In the genomic region with DNA sequence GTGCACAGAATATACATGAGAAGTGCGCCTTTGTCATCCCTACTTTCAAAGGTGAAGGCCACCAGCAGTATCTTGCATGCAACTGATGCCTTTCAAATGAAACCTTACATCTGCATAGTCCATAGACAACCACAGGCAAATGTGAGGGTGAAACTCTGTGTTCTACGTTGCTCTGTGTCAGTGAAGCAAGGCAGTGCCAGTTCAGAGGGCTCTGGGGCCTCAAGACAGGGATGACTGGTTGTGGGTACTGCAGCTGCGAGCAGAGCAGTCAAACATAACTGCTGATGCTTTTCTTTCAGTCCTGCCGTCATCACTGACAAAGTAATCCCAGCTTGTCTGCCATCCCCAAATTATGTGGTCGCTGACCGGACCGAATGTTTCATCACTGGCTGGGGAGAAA, we compare ENCODE assay signal across 13 cellular contexts. TPM values are rescaled to one million over a fixed set of nuclear protein-coding genes. Genes with fewer than 3 reads are reported as not detected.
DNase-seq lines count a peak whose midpoint lies in the region; ATAC-seq and TF ChIP-seq lines count a peak whose summit lies in the region.
"Not testable (repeated sequence)": the region's sequence is repeated elsewhere in the genome, so short reads cannot be mapped to it uniquely, and the experiment has no call there.
"Had no signal": no experiment of that assay in that cellular context is flagged by ENCODE, and none has a peak within 500 bp of the region (broad histone marks: within the 10 kb centered on the region; RNA-seq: fewer than 3 reads in every experiment).

No MANE protein-coding gene starts in this region.

- H3K27ac ChIP-seq in OCI-LY7 (ENCODE audit: low read depth, low read length, poor library complexity, severe bottlenecking), result peak overlapping the region; percentile 100

- H2AFZ ChIP-seq in OCI-LY7 (ENCODE audit: low read length), result peak overlapping the region; percentile 72; the same call in 1 of the 2 replicates

- not testable (repeated sequence) for H3K27ac Mint-ChIP-seq in stimulated activated effector memory CD8-positive, alpha-beta T cell treated with anti-CD3 and anti-CD28 coated beads, Interleukin-12 subunit alpha, Interleukin-12 subunit beta, amount 100 ng/mL, for 72 hours

- not testable (repeated sequence) for H3K36me3 Mint-ChIP-seq in stimulated activated effector memory CD8-positive, alpha-beta T cell treated with anti-CD3 and anti-CD28 coated beads, Interleukin-12 subunit alpha, Interleukin-12 subunit beta, amount 100 ng/mL, for 72 hours

- peaks cover 71% of the 10 kb centered on the region for H3K4me1 ChIP-seq in OCI-LY7 (ENCODE audit: insufficient read depth, low read length, poor library complexity, severe bottlenecking)

- CTCF ChIA-PET in OCI-LY7 (lab: Charles Lee; ENCODE audit: unreplicated experiment), result not testable (repeated sequence)

- H3K4me2 ChIP-seq in OCI-LY7 (ENCODE audit: low read length), result peak overlapping the region; percentile 85

- BruUV-seq in OCI-LY7 (replicated peaks; lab: Mats Ljungman, UMichigan), result not testable (repeated sequence)

- peaks cover 34% of the 10 kb centered on the region; the same call in 1 of the 2 replicates for H3K9me3 ChIP-seq in OCI-LY7 (ENCODE audit: low read length)

- not testable (repeated sequence) for H3K9me3 Mint-ChIP-seq in stimulated activated effector memory CD8-positive, alpha-beta T cell treated with anti-CD3 and anti-CD28 coated beads, Interleukin-12 subunit alpha, Interleukin-12 subunit beta, amount 100 ng/mL, for 72 hours

- not testable (repeated sequence) for H3K4me1 Mint-ChIP-seq in stimulated activated effector memory CD8-positive, alpha-beta T cell treated with anti-CD3 and anti-CD28 coated beads, Interleukin-12 subunit alpha, Interleukin-12 subunit beta, amount 100 ng/mL, for 72 hours

- not testable (repeated sequence) for H3K4me3 ChIP-seq in GM12865 (ENCODE audit: low read depth, low read length)
- H3K4me3 ChIP-seq in OCI-LY7 (ENCODE audit: low read depth, low read length, poor library complexity, severe bottlenecking), result peak overlapping the region; percentile 57

- DNase-seq in GM12865 (ENCODE audit: low read depth) (peak; percentile 93), OCI-LY7 (ENCODE audit: low spot score) (peak; percentile 95)
- DNase-seq in stimulated activated effector memory CD8-positive, alpha-beta T cell treated with anti-CD3 and anti-CD28 coated beads, Interleukin-12 subunit alpha, Interleukin-12 subunit beta, amount 100 ng/mL, for 72 hours (ENCODE audit: low spot score in 2 of 2), result not testable (repeated sequence)

- ATAC-seq in GM18907 (IDR thresholded peaks at IDR 0.05; ENCODE audit: unreplicated experiment), result peak; percentile 100
- peak; percentile 100 for ATAC-seq in GM19468 (IDR thresholded peaks at IDR 0.05; ENCODE audit: extremely low read depth, unreplicated experiment)
- ATAC-seq in HG02588 (IDR thresholded peaks at IDR 0.05; ENCODE audit: unreplicated experiment), result peak; percentile 99
- ATAC-seq in HG03039 (IDR thresholded peaks at IDR 0.05; ENCODE audit: unreplicated experiment), result peak; percentile 100
- peak; percentile 99 for ATAC-seq in HG03439 (IDR thresholded peaks at IDR 0.05; ENCODE audit: unreplicated experiment)
- ATAC-seq in stimulated activated effector memory CD8-positive, alpha-beta T cell treated with anti-CD3 and anti-CD28 coated beads, Interleukin-12 subunit alpha, Interleukin-12 subunit beta, amount 100 ng/mL, for 72 hours, result peak; percentile 82

- H4K20me1 ChIP-seq in OCI-LY7 (ENCODE audit: insufficient read depth, low read length), result not testable (repeated sequence)

- H3K4me3 Mint-ChIP-seq in stimulated activated effector memory CD8-positive, alpha-beta T cell treated with anti-CD3 and anti-CD28 coated beads, Interleukin-12 subunit alpha, Interleukin-12 subunit beta, amount 100 ng/mL, for 72 hours, result not testable (repeated sequence)

- POLR2A ChIA-PET in OCI-LY7 (lab: Charles Lee), result interaction anchor here (0.6 to 1.9 kb wide), 4 partner anchors 14 to 241 kb away, joined by 3 to 9 read pairs (median 3); no protein-coding TSS in a partner anchor

- not testable (repeated sequence) for H3K9me2 ChIP-seq in OCI-LY7 (ENCODE audit: insufficient read depth, low read length)

- intact Hi-C loops in OCI-LY7 (cut with micrococcal nuclease; ENCODE audit: unreplicated experiment), result loop anchor here (1.0 to 10.0 kb wide), 4 partner anchors 26 to 766 kb away; a partner anchor contains a TSS

- not testable (repeated sequence) for TF ChIP-seq CTCF in GM12865 (IDR thresholded peaks at IDR 0.05; ENCODE audit: insufficient read depth, low read depth, low read length, missing control alignments); OCI-LY7 (conservative IDR thresholded peaks at IDR 0.05; ENCODE audit: low read length)

- H3K36me3 ChIP-seq in OCI-LY7 (ENCODE audit: insufficient read depth, low read length), result peaks cover 22% of the 10 kb centered on the region

- not testable (repeated sequence) for H3K79me2 ChIP-seq in OCI-LY7 (ENCODE audit: insufficient read depth, low read depth, low read length)

RNA-seq across cellular contexts. Expression of a gene that starts 39.0 kb away (rescaled TPM):
- 3.7 and 5.1 TPM in 2 replicates for total RNA-seq in OCI-LY7 (2014; rRNA removed; shearing (Covaris generic))
- 2.3 and 3.4 TPM in 2 replicates for total RNA-seq in OCI-LY7 (2022)
- total RNA-seq: CD8-positive, alpha-beta T cell; esophagus muscularis mucosa; H4; HT-29; urinary bladder had no signal
